In genomic region chr11:68904458-68904847, GRCh38 we compare ENCODE assay signal across 8 cellular contexts. TPM values are rescaled to one million over a fixed set of nuclear protein-coding genes. Genes with fewer than 3 reads are reported as not detected.
DNase-seq lines count a peak whose midpoint lies in the region; ATAC-seq and TF ChIP-seq lines count a peak whose summit lies in the region.

No MANE protein-coding gene starts in this region.

- in situ Hi-C loops in gastrocnemius medialis (cut with MboI; ENCODE audit: low sequenced_read_pairs in 4 of 4), result no loop called here

- H3K27me3 ChIP-seq in WERI-Rb-1 (ENCODE audit: insufficient read depth, low read depth, severe bottlenecking) (no peaks in the 10 kb centered on the region), gastroesophageal sphincter (no peaks in the 10 kb centered on the region), gastrocnemius medialis (no peaks in the 10 kb centered on the region)

- intact Hi-C loops in gastrocnemius medialis (cut with DNase I; ENCODE audit: low total_unique reads), result loop anchor here (5.0 to 10.0 kb wide), 2 partner anchors 62 to 690 kb away; partner anchors contain the start of genes CPT1A and KMT5B

- no peaks in the 10 kb centered on the region for H3K9me3 ChIP-seq in WERI-Rb-1 (ENCODE audit: severe bottlenecking)
- no peaks in the 10 kb centered on the region for H3K9me3 ChIP-seq in gastroesophageal sphincter
- no peaks in the 10 kb centered on the region for H3K9me3 ChIP-seq in gastrocnemius medialis

- H3K4me3 ChIP-seq in WERI-Rb-1 (ENCODE audit: low read depth, low read length) (peak overlapping the region; percentile 94), gastroesophageal sphincter (peak overlapping the region; percentile 82 to 86), gastrocnemius medialis (peak overlapping the region; percentile 83 to 95 (median 88))

- H3K4me1 Mint-ChIP-seq in HFFc6 (ENCODE audit: low read depth), result peaks cover 34% of the 10 kb centered on the region

- TF ChIP-seq POLR2A in gastroesophageal sphincter (IDR thresholded peaks at IDR 0.05) (no peak), gastrocnemius medialis (IDR thresholded peaks at IDR 0.05) (no peak)

- TF ChIP-seq EP300 in gastroesophageal sphincter (IDR thresholded peaks at IDR 0.05), result no peak

- H3K9me3 Mint-ChIP-seq in HFFc6, result no peaks in the 10 kb centered on the region

- DNase-seq in D341Med (ENCODE audit: low spot score), result peak; percentile 19
- DNase-seq in HFFc6, result no peak
- DNase-seq in WERI-Rb-1, result peak; percentile 23
- DNase-seq in gastrocnemius medialis, result no peak
- no peak for DNase-seq in stimulated activated CD4-positive, alpha-beta T cell treated with anti-CD3 and anti-CD28 coated beads, Interleukin-4, amount 100 ng/mL, for 4 hours
- no peak for DNase-seq in activated effector memory CD4-positive, alpha-beta T cell treated with anti-CD3 and anti-CD28 coated beads, Interleukin-2, amount 50 U/mL, for 16 hours
- no peak for DNase-seq in T1000 (lab: John Stamatoyannopoulos, UW)

- H3K4me3 Mint-ChIP-seq in HFFc6, result peak overlapping the region; percentile 98

- TF ChIP-seq CTCF in HFFc6 (IDR thresholded peaks at IDR 0.05) (no peak), WERI-Rb-1 (IDR thresholded peaks at IDR 0.05; ENCODE audit: low read depth, low read length) (no peak), gastroesophageal sphincter (IDR thresholded peaks at IDR 0.05) (no peak), gastrocnemius medialis (IDR thresholded peaks at IDR 0.05 in 4 of 5, conservative IDR thresholded peaks at IDR 0.05 in 1 of 5) (no peak)

- H3K4me1 ChIP-seq in gastroesophageal sphincter (peaks cover 0 to 45% (median 21%) of the 10 kb centered on the region in 3 donors), gastrocnemius medialis (peaks cover 22 to 28% of the 10 kb centered on the region in 2 donors)

- H3K27ac ChIP-seq in WERI-Rb-1 (peak overlapping the region; percentile 87), gastroesophageal sphincter (peak overlapping the region; percentile 80 to 92 (median 91)), gastrocnemius medialis (peak overlapping the region; percentile 82 to 88 (median 88))

- ATAC-seq in gastroesophageal sphincter (no peak), gastrocnemius medialis (no peak)

- WGBS in gastroesophageal sphincter (ENCODE audit: low coverage in 1 of 2), 2 donors, result 0 to 1% methylated on average over 8 to 12 of the region's 13 CpGs

- H3K36me3 ChIP-seq in WERI-Rb-1 (peaks cover 25% of the 10 kb centered on the region), gastroesophageal sphincter (peaks cover 0 to 49% of the 10 kb centered on the region in 2 donors), gastrocnemius medialis (peaks cover 0 to 32% of the 10 kb centered on the region in 2 donors)

- H3K27ac Mint-ChIP-seq in HFFc6, result peak overlapping the region; percentile 89

- peaks cover 3% of the 10 kb centered on the region; the same call in 1 of the 2 replicates for H3K27me3 Mint-ChIP-seq in HFFc6 (ENCODE audit: insufficient read depth)

- H3K36me3 Mint-ChIP-seq in HFFc6 (ENCODE audit: low read depth), result peaks cover 14% of the 10 kb centered on the region

RNA-seq across cellular contexts. Expression of gene IGHMBP2, which starts 0.8 kb away (rescaled TPM):
- total RNA-seq in HFFc6 (2021; fragmentation: NEBNext Ultra II Directional; extraction: Animal tissue kit (Norgen Biotek cat#: 25700)), result 10 to 100 TPM; 11.9 to 15.4 (median 14.1) TPM
- total RNA-seq in gastroesophageal sphincter (10 to 100 TPM; 20.9 to 31.8 (median 24.9) TPM), gastrocnemius medialis (10 to 100 TPM; 15.5 to 22.3 (median 18.1) TPM)

RNA-seq across cellular contexts. Expression of gene MRPL21, which starts 0.8 kb away (rescaled TPM):
- total RNA-seq in HFFc6 (2021; fragmentation: NEBNext Ultra II Directional; extraction: Animal tissue kit (Norgen Biotek cat#: 25700)), result 10 to 100 TPM; 60.8 to 69.9 (median 63.9) TPM
- total RNA-seq in gastroesophageal sphincter, result 10 to 100 TPM; 40.4 to 70.0 (median 52.8) TPM
- total RNA-seq in gastrocnemius medialis, result 10 to 100 TPM; 61.0 to 75.5 (median 64.6) TPM

Comparison
In these comparisons a context has a peak if more than half of its experiments do, and no peak if none do; other contexts are left out.
1. DNase-seq: peak in D341Med (single experiment) and WERI-Rb-1 (single experiment); none in HFFc6 (single experiment), gastrocnemius medialis (0 of 2), stimulated activated CD4-positive, alpha-beta T cell treated with anti-CD3 and anti-CD28 coated beads, Interleukin-4, amount 100 ng/mL, for 4 hours (0 of 2), activated effector memory CD4-positive, alpha-beta T cell treated with anti-CD3 and anti-CD28 coated beads, Interleukin-2, amount 50 U/mL, for 16 hours (single experiment) and T1000 (single experiment).
2. Peak in every context shown above with its lines, with median percentiles within 50 percentile points of each other: H3K27ac ChIP-seq and H3K4me3 ChIP-seq.